Comparison of ENCODE assay signal across 10 cellular contexts in the genomic region with DNA sequence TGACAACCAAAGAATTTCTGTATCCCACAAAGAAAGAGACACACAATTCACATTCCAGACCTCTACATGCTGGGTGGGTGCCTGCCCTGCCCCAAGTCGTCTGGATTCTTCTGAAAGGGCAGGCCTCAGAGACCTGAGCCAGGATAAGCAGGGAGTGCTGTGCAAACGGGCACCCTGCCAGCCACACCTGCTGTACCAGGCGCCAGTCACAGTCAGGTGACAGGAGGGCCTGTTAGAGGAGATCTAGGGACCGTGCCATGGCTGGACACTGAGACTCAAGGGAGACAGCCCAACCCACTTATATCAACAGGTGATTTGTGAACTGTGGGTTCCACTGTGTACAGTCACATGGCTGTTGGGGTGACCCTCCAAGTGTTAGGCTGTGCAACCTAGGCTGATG.
DNase-seq lines count a peak whose midpoint lies in the region; ATAC-seq, FAIRE-seq and TF ChIP-seq lines count a peak whose summit lies in the region.
"Had no signal": no experiment of that assay in that cellular context is flagged by ENCODE, and none has a peak within 500 bp of the region (broad histone marks: within the 10 kb centered on the region; RNA-seq: fewer than 3 reads in every experiment).

No MANE protein-coding gene starts in this region.

- H3K36me3 Mint-ChIP-seq in CD8-positive, alpha-beta T cell: peaks cover 66% of the 10 kb centered on the region

- H3K27ac ChIP-seq in CD8-positive, alpha-beta T cell (ENCODE audit: low read depth, low read length): no peak overlapping the region
- H3K27ac ChIP-seq in esophagus (ENCODE audit: low read depth in 2 of 2, low read length in 1 of 2) (peak overlapping the region; percentile 68 to 95), ovary (peak overlapping the region; percentile 40 to 81)
- H3K27ac ChIP-seq: tibial artery had no signal

- peak overlapping the region; percentile 78 for H3K27ac Mint-ChIP-seq in CD8-positive, alpha-beta T cell

- H3K27me3 Mint-ChIP-seq in CD8-positive, alpha-beta T cell (ENCODE audit: low read depth): no peaks in the 10 kb centered on the region

- no peak for FAIRE-seq in HTR-8/SVneo (lab: Jason Lieb, UNC)
- FAIRE-seq: TTC549 had no signal

- H3K4me1 Mint-ChIP-seq in CD8-positive, alpha-beta T cell (ENCODE audit: low read depth): peaks cover 90% of the 10 kb centered on the region

- peak overlapping the region; percentile 19 for H3K4me3 Mint-ChIP-seq in CD8-positive, alpha-beta T cell

- no peak for TF ChIP-seq POLR2A in ovary (IDR thresholded peaks at IDR 0.05)

- CTCF ChIA-PET in CD8-positive, alpha-beta T cell (lab: Charles Lee): interaction anchor here (0.8 to 1.4 kb wide), 2 partner anchors 13 to 35 kb away, joined by 3 read pairs; no protein-coding TSS in a partner anchor

- peak; percentile 18 for ATAC-seq in CD8-positive, alpha-beta T cell
- ATAC-seq in HG02610 (IDR thresholded peaks at IDR 0.05; ENCODE audit: unreplicated experiment) (no peak), HG02981 (IDR thresholded peaks at IDR 0.05; ENCODE audit: unreplicated experiment) (no peak)

- WGBS in esophagus, 2 donors: 23 to 37% methylated on average over 4 of the region's 4 CpGs
- WGBS in ovary, 3 donors: 9 to 25% (median 10%) methylated on average over 4 of the region's 4 CpGs

- H3K36me3 ChIP-seq in CD8-positive, alpha-beta T cell (ENCODE audit: insufficient read depth, low read length): no peaks in the 10 kb centered on the region
- H3K36me3 ChIP-seq in esophagus (ENCODE audit: control insufficient read depth in 2 of 2, insufficient read depth in 2 of 2, low read length in 1 of 2): peaks cover 0 to 5% of the 10 kb centered on the region in 2 donors
- no peaks in the 10 kb centered on the region for H3K36me3 ChIP-seq in ovary
- H3K36me3 ChIP-seq: tibial artery had no signal

- no peaks in the 10 kb centered on the region for H3K9me3 ChIP-seq in CD8-positive, alpha-beta T cell (ENCODE audit: low read length)
- no peaks in the 10 kb centered on the region for H3K9me3 ChIP-seq in esophagus (ENCODE audit: control insufficient read depth in 2 of 2, insufficient read depth in 1 of 2, low read depth in 1 of 2, low read length in 1 of 2)
- H3K9me3 ChIP-seq in ovary: no peaks in the 10 kb centered on the region
- H3K9me3 ChIP-seq: tibial artery had no signal

- intact Hi-C loops in CD8-positive, alpha-beta T cell (cut with DNase I, micrococcal nuclease): no loop called here
- intact Hi-C loops in ovary (cut with DNase I): no loop called here

- H3K4me1 ChIP-seq in CD8-positive, alpha-beta T cell (ENCODE audit: insufficient read depth, low read length): peaks cover 90% of the 10 kb centered on the region
- H3K4me1 ChIP-seq in esophagus (ENCODE audit: control insufficient read depth in 2 of 2, insufficient read depth in 2 of 2, low read length in 1 of 2): peaks cover 2 to 8% of the 10 kb centered on the region in 2 donors
- H3K4me1 ChIP-seq in ovary (ENCODE audit: insufficient read depth): peaks cover 27% of the 10 kb centered on the region

- no peaks in the 10 kb centered on the region for H3K9me3 Mint-ChIP-seq in CD8-positive, alpha-beta T cell

- no peak for DNase-seq in CD8-positive, alpha-beta T cell
- DNase-seq in NCI-H69 (lab: John Stamatoyannopoulos, UW) (peak; percentile 76), ovary (peak in 4 of 5 donors; percentile 51 to 66 (median 60)), NCI-H82 treated with DMSO at 0.1 percent for 48 hours (lab: John Stamatoyannopoulos, UW; ENCODE audit: unreplicated experiment) (no peak), HTR-8/SVneo (ENCODE audit: insufficient read length, low spot score) (no peak)
- DNase-seq: tibial artery had no signal

- TF ChIP-seq EP300 in ovary (IDR thresholded peaks at IDR 0.05): no peak

- POLR2A ChIA-PET in CD8-positive, alpha-beta T cell (lab: Charles Lee): no interaction called here

- H3K27me3 ChIP-seq in CD8-positive, alpha-beta T cell (ENCODE audit: insufficient read depth, low read length): no peaks in the 10 kb centered on the region
- no peaks in the 10 kb centered on the region for H3K27me3 ChIP-seq in esophagus (ENCODE audit: control insufficient read depth in 1 of 2, insufficient read depth in 2 of 2, low read length in 2 of 2)
- no peaks in the 10 kb centered on the region for H3K27me3 ChIP-seq in ovary
- H3K27me3 ChIP-seq: tibial artery had no signal

- TF ChIP-seq CTCF in CD8-positive, alpha-beta T cell (IDR thresholded peaks at IDR 0.05): no peak
- TF ChIP-seq CTCF in ovary (IDR thresholded peaks at IDR 0.05): no peak

- H3K4me3 ChIP-seq in CD8-positive, alpha-beta T cell (ENCODE audit: low read depth, low read length): no peak overlapping the region
- H3K4me3 ChIP-seq in esophagus (ENCODE audit: low read depth in 1 of 2, low read length in 2 of 2): no peak overlapping the region
- H3K4me3 ChIP-seq in ovary: no peak overlapping the region
- H3K4me3 ChIP-seq: tibial artery had no signal

Comparison
In these comparisons a context has a peak if more than half of its experiments do, and no peak if none do; other contexts are left out.
1. DNase-seq: peak in NCI-H69 (single experiment) and ovary (4 of 5); none in CD8-positive, alpha-beta T cell (0 of 7), NCI-H82 treated with DMSO at 0.1 percent for 48 hours (single experiment) and HTR-8/SVneo (single experiment).